In the genomic region with DNA sequence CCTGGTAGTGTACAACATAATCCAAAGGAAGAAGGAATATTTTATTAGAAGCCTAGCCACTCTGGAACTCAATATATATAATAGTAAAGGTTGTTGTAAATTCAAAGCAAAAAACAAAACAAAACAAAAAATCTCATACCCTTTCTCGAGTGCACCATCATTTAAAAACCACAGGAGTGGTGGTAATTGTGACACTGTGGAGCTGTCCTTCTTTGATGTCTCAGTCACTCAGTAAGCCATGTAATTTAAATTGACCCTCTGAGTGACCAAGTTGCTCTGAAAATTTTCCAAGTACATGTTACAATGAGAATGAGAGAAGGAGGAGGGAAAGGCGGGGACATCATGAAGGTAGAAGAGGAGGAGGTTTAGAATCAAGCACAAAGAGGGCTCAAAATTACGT, we compare ENCODE assay signal across 18 cellular contexts. TPM values are rescaled to one million over a fixed set of nuclear protein-coding genes. Genes with fewer than 3 reads are reported as not detected.
A peak's percentile ranks its signal among the peaks of the same experiment; 100 is the strongest.
DNase-seq lines count a peak whose midpoint lies in the region; ATAC-seq and TF ChIP-seq lines count a peak whose summit lies in the region.
"Had no signal": no experiment of that assay in that cellular context is flagged by ENCODE, and none has a peak within 500 bp of the region (broad histone marks: within the 10 kb centered on the region; RNA-seq: fewer than 3 reads in every experiment).

No MANE protein-coding gene starts in this region.

- H3K27me3 ChIP-seq in cardiac muscle cell (no peaks in the 10 kb centered on the region), tibial artery (no peaks in the 10 kb centered on the region)
- no peaks in the 10 kb centered on the region for H3K27me3 ChIP-seq in naive thymus-derived CD4-positive, alpha-beta T cell (ENCODE audit: control insufficient read depth in 2 of 2, insufficient read depth in 2 of 2, low read length in 2 of 2)

- H3K27ac ChIP-seq in cardiac muscle cell: peak overlapping the region; percentile 73
- H3K27ac ChIP-seq in tibial artery: peak overlapping the region; percentile 87 to 92
- H3K27ac ChIP-seq in naive thymus-derived CD4-positive, alpha-beta T cell (ENCODE audit: low read depth, low read length): no peak overlapping the region
- H3K27ac ChIP-seq: HL-60 had no signal

- H3K4me3 ChIP-seq in cardiac muscle cell (no peak overlapping the region), tibial artery (no peak overlapping the region)
- H3K4me3 ChIP-seq in naive thymus-derived CD4-positive, alpha-beta T cell (ENCODE audit: low read length): no peak overlapping the region
- H3K4me3 ChIP-seq: A549, K562 had no signal

- peaks cover 27% of the 10 kb centered on the region for H3K4me1 ChIP-seq in cardiac muscle cell (ENCODE audit: low read depth)
- peaks cover 0 to 98% (median 41%) of the 10 kb centered on the region in 4 donors for H3K4me1 ChIP-seq in tibial artery
- H3K4me1 ChIP-seq in naive thymus-derived CD4-positive, alpha-beta T cell (ENCODE audit: control insufficient read depth in 2 of 2, insufficient read depth in 2 of 2, low read length in 2 of 2): peaks cover 0 to 19% of the 10 kb centered on the region in 2 donors

- peaks cover 28% of the 10 kb centered on the region for H3K4me1 Mint-ChIP-seq in dendritic cell treated with granulocyte-macrophage colony-stimulating factor and Interleukin-4, amounts not matched to agents 40 ng/mL and 50 ng/mL, for 4 days (ENCODE audit: low read depth)
- peaks cover 59 to 66% of the 10 kb centered on the region in 2 donors for H3K4me1 Mint-ChIP-seq in natural killer cell treated with Interleukin-12 subunit alpha and Interleukin-12 subunit beta and Interleukin-15 and Interleukin-18, amount 100 ng/mL, for 72 hours (ENCODE audit: low read depth in 2 of 2)
- H3K4me1 Mint-ChIP-seq in naive thymus-derived CD4-positive, alpha-beta T cell: peaks cover 0 to 44% (median 0%) of the 10 kb centered on the region in 7 donors

- no peaks in the 10 kb centered on the region for H3K36me3 ChIP-seq in cardiac muscle cell
- H3K36me3 ChIP-seq in tibial artery: peaks cover 7 to 12% (median 12%) of the 10 kb centered on the region in 3 donors
- no peaks in the 10 kb centered on the region for H3K36me3 ChIP-seq in naive thymus-derived CD4-positive, alpha-beta T cell (ENCODE audit: control insufficient read depth in 2 of 3, insufficient read depth in 3 of 3, low read length in 3 of 3)

- no peak for ATAC-seq in left ventricle myocardium superior
- ATAC-seq in natural killer cell treated with Interleukin-12 subunit alpha and Interleukin-12 subunit beta and Interleukin-15 and Interleukin-18, amount 100 ng/mL, for 72 hours: no peak
- ATAC-seq in naive thymus-derived CD4-positive, alpha-beta T cell: no peak
- ATAC-seq: A549, K562, Right ventricle myocardium inferior had no signal

- DNase-seq in cardiac muscle cell (ENCODE audit: low read depth in 1 of 2, low spot score in 1 of 2): no peak
- DNase-seq in left ventricle myocardium superior: no peak
- DNase-seq in natural killer cell treated with Interleukin-12 subunit alpha and Interleukin-12 subunit beta and Interleukin-15 and Interleukin-18, amount 100 ng/mL, for 72 hours (ENCODE audit: low spot score): no peak
- no peak for DNase-seq in tibial artery
- DNase-seq in SW480 (ENCODE audit: low spot score): no peak
- DNase-seq in NCI-H524 treated with DMSO at 0.1 percent for 48 hours (lab: John Stamatoyannopoulos, UW): no peak
- DNase-seq in naive thymus-derived CD4-positive, alpha-beta T cell: no peak
- DNase-seq: Calu3, DMS79 treated with DMSO at 0.1 percent for 48 hours, NCI-H1436 treated with DMSO at 0.1 percent for 48 hours, NCI-H446, NCI-H774 had no signal

- POLR2A ChIA-PET in naive thymus-derived CD4-positive, alpha-beta T cell (lab: Charles Lee): no interaction called here

- H3K36me3 Mint-ChIP-seq in dendritic cell treated with granulocyte-macrophage colony-stimulating factor and Interleukin-4, amounts not matched to agents 40 ng/mL and 50 ng/mL, for 4 days (ENCODE audit: low read depth): no peaks in the 10 kb centered on the region
- no peaks in the 10 kb centered on the region for H3K36me3 Mint-ChIP-seq in natural killer cell treated with Interleukin-12 subunit alpha and Interleukin-12 subunit beta and Interleukin-15 and Interleukin-18, amount 100 ng/mL, for 72 hours
- H3K36me3 Mint-ChIP-seq in naive thymus-derived CD4-positive, alpha-beta T cell: peaks cover 0 to 4% (median 0%) of the 10 kb centered on the region in 5 donors
- H3K36me3 Mint-ChIP-seq: CD14-positive monocyte had no signal

- H3K9me3 Mint-ChIP-seq in dendritic cell treated with granulocyte-macrophage colony-stimulating factor and Interleukin-4, amounts not matched to agents 40 ng/mL and 50 ng/mL, for 4 days: no peaks in the 10 kb centered on the region
- H3K9me3 Mint-ChIP-seq in natural killer cell treated with Interleukin-12 subunit alpha and Interleukin-12 subunit beta and Interleukin-15 and Interleukin-18, amount 100 ng/mL, for 72 hours: no peaks in the 10 kb centered on the region
- H3K9me3 Mint-ChIP-seq in naive thymus-derived CD4-positive, alpha-beta T cell: no peaks in the 10 kb centered on the region
- H3K9me3 Mint-ChIP-seq: CD14-positive monocyte had no signal

- H3K27me3 Mint-ChIP-seq in dendritic cell treated with granulocyte-macrophage colony-stimulating factor and Interleukin-4, amounts not matched to agents 40 ng/mL and 50 ng/mL, for 4 days: peaks cover 15% of the 10 kb centered on the region
- no peaks in the 10 kb centered on the region for H3K27me3 Mint-ChIP-seq in natural killer cell treated with Interleukin-12 subunit alpha and Interleukin-12 subunit beta and Interleukin-15 and Interleukin-18, amount 100 ng/mL, for 72 hours
- peaks cover 11 to 39% (median 29%) of the 10 kb centered on the region in 5 donors for H3K27me3 Mint-ChIP-seq in naive thymus-derived CD4-positive, alpha-beta T cell

- H3K9me3 ChIP-seq in cardiac muscle cell (ENCODE audit: low read depth): no peaks in the 10 kb centered on the region
- no peaks in the 10 kb centered on the region for H3K9me3 ChIP-seq in tibial artery
- no peaks in the 10 kb centered on the region for H3K9me3 ChIP-seq in naive thymus-derived CD4-positive, alpha-beta T cell (ENCODE audit: control insufficient read depth in 2 of 3, low read length in 3 of 3)
- H3K9me3 ChIP-seq: A549 had no signal

- CTCF ChIA-PET in naive thymus-derived CD4-positive, alpha-beta T cell (lab: Charles Lee): no interaction called here

- peak overlapping the region; percentile 84 for H3K27ac Mint-ChIP-seq in dendritic cell treated with granulocyte-macrophage colony-stimulating factor and Interleukin-4, amounts not matched to agents 40 ng/mL and 50 ng/mL, for 4 days
- peak overlapping the region; percentile 61 to 82 for H3K27ac Mint-ChIP-seq in natural killer cell treated with Interleukin-12 subunit alpha and Interleukin-12 subunit beta and Interleukin-15 and Interleukin-18, amount 100 ng/mL, for 72 hours
- peak overlapping the region in 1 of 9 donors; percentile 87 for H3K27ac Mint-ChIP-seq in naive thymus-derived CD4-positive, alpha-beta T cell
- H3K27ac Mint-ChIP-seq: CD14-positive monocyte had no signal

- intact Hi-C loops in left ventricle myocardium superior (cut with micrococcal nuclease): no loop called here
- intact Hi-C loops in dendritic cell treated with granulocyte-macrophage colony-stimulating factor and Interleukin-4, amounts not matched to agents 40 ng/mL and 50 ng/mL, for 4 days (cut with micrococcal nuclease): loop anchor here (5.0 to 10.0 kb wide), 2 partner anchors 135 to 1478 kb away; partner anchors contain the start of gene ME3
- intact Hi-C loops in tibial artery (cut with DNase I; ENCODE audit: low total_unique reads): no loop called here
- intact Hi-C loops in naive thymus-derived CD4-positive, alpha-beta T cell (cut with micrococcal nuclease): loop anchor here in 1 of 2 donors (5.0 to 10.0 kb wide), 4 partner anchors 215 to 1052 kb away; partner anchors contain the start of gene HIKESHI

- TF ChIP-seq CTCF in cardiac muscle cell (IDR thresholded peaks at IDR 0.05; ENCODE audit: low read depth, low read length) (no peak), tibial artery (IDR thresholded peaks at IDR 0.05) (no peak)

- H3K4me3 Mint-ChIP-seq in dendritic cell treated with granulocyte-macrophage colony-stimulating factor and Interleukin-4, amounts not matched to agents 40 ng/mL and 50 ng/mL, for 4 days: no peak overlapping the region
- H3K4me3 Mint-ChIP-seq in natural killer cell treated with Interleukin-12 subunit alpha and Interleukin-12 subunit beta and Interleukin-15 and Interleukin-18, amount 100 ng/mL, for 72 hours: peak overlapping the region; percentile 67
- no peak overlapping the region for H3K4me3 Mint-ChIP-seq in naive thymus-derived CD4-positive, alpha-beta T cell
- H3K4me3 Mint-ChIP-seq: CD14-positive monocyte had no signal

RNA-seq across cellular contexts. Expression of gene PRSS23, which starts 6.6 kb away (rescaled TPM):
- total RNA-seq in cardiac muscle cell: 39.6 and 48.4 TPM in 2 replicates
- 96.8 and 107 TPM in 2 replicates for polyA plus RNA-seq in cardiac muscle cell
- total RNA-seq in left ventricle myocardium superior: 5.6 TPM
- total RNA-seq in natural killer cell treated with Interleukin-12 subunit alpha and Interleukin-12 subunit beta and Interleukin-15 and Interleukin-18, amount 100 ng/mL, for 72 hours: 1 to 10 TPM in 1 of 2 donors, under 1 TPM in 1; 0.95 to 3.4 TPM
- 1 to 10 TPM in 3 of 5 experiments, under 1 TPM in 2; 0.24 to 9.7 (median 1.3) TPM for total RNA-seq in naive thymus-derived CD4-positive, alpha-beta T cell
- polyA plus RNA-seq in naive thymus-derived CD4-positive, alpha-beta T cell: under 1 TPM; 0.07 to 0.54 TPM
